ENCODE assay signal across 1 cellular context in genomic region chr16:4003576-4003975, GRCh38.
TF ChIP-seq lines count a peak whose summit lies in the region.

No MANE protein-coding gene starts in this region.

TF ChIP-seq in IMR-90, 13 proteins besides CTCF, POLR2A, EP300 and RAD21:
- no peak for TF ChIP-seq SMC3 (IDR thresholded peaks at IDR 0.05; ENCODE audit: low read depth, low read length)
- no peak for TF ChIP-seq CEBPB (IDR thresholded peaks at IDR 0.05; ENCODE audit: low read depth, low read length)
- no peak for TF ChIP-seq MAFK (IDR thresholded peaks at IDR 0.05; ENCODE audit: low read depth, low read length)
- TF ChIP-seq CHD1 (IDR thresholded peaks at IDR 0.05; ENCODE audit: low read depth, low read length): no peak
- no peak for TF ChIP-seq MAZ (IDR thresholded peaks at IDR 0.05; ENCODE audit: borderline replicate concordance, low read depth, low read length)
- no peak for TF ChIP-seq MXI1 (IDR thresholded peaks at IDR 0.05; ENCODE audit: borderline replicate concordance, low read depth, low read length)
- TF ChIP-seq, protein P1, sequence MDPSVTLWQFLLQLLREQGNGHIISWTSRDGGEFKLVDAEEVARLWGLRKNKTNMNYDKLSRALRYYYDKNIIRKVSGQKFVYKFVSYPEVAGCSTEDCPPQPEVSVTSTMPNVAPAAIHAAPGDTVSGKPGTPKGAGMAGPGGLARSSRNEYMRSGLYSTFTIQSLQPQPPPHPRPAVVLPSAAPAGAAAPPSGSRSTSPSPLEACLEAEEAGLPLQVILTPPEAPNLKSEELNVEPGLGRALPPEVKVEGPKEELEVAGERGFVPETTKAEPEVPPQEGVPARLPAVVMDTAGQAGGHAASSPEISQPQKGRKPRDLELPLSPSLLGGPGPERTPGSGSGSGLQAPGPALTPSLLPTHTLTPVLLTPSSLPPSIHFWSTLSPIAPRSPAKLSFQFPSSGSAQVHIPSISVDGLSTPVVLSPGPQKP (IDR thresholded peaks at IDR 0.05; ENCODE audit: borderline replicate concordance, low read depth, low read length): no peak
- TF ChIP-seq RFX5 (IDR thresholded peaks at IDR 0.05; ENCODE audit: low read depth, low read length): no peak
- TF ChIP-seq NFE2L2 (IDR thresholded peaks at IDR 0.05; ENCODE audit: low read depth, low read length): no peak
TF ChIP-seq in IMR-90: peak in this region for 0.
